Comparison of ENCODE assay signal across 8 cellular contexts in genomic region chr17:7011942-7012254, GRCh38. TPM values are rescaled to one million over a fixed set of nuclear protein-coding genes. Genes with fewer than 3 reads are reported as not detected.
DNase-seq lines count a peak whose midpoint lies in the region; ATAC-seq lines count a peak whose summit lies in the region.

No MANE protein-coding gene starts in this region.

- H3K36me3 Mint-ChIP-seq in activated CD8-positive, alpha-beta T cell treated with anti-CD3 and anti-CD28 coated beads, Interleukin-2, amount 10 ng/mL, durations not matched to agents 7 days and 5 days (ENCODE audit: low read depth), result peaks cover 35% of the 10 kb centered on the region
- peaks cover 74% of the 10 kb centered on the region for H3K36me3 Mint-ChIP-seq in stimulated activated effector memory CD8-positive, alpha-beta T cell treated with anti-CD3 and anti-CD28 coated beads, Interleukin-12 subunit alpha, Interleukin-12 subunit beta, amount 100 ng/mL, for 72 hours

- DNase-seq in HT-29 (ENCODE audit: low spot score), result peak; percentile 23
- DNase-seq in activated CD8-positive, alpha-beta T cell treated with anti-CD3 and anti-CD28 coated beads, Interleukin-2, amount 10 ng/mL, durations not matched to agents 7 days and 5 days, result no peak
- no peak for DNase-seq in stimulated activated effector memory CD8-positive, alpha-beta T cell treated with anti-CD3 and anti-CD28 coated beads, Interleukin-12 subunit alpha, Interleukin-12 subunit beta, amount 100 ng/mL, for 72 hours (ENCODE audit: low spot score in 2 of 2)
- no peak for DNase-seq in SKM-1 treated with dmso at 0.1 percent for 144 hours (lab: John Stamatoyannopoulos, UW; ENCODE audit: unreplicated experiment)
- DNase-seq in NCI-H1048 (lab: John Stamatoyannopoulos, UW), result no peak

- peaks cover 64% of the 10 kb centered on the region for H3K4me1 Mint-ChIP-seq in activated CD8-positive, alpha-beta T cell treated with anti-CD3 and anti-CD28 coated beads, Interleukin-2, amount 10 ng/mL, durations not matched to agents 7 days and 5 days (ENCODE audit: low read depth)
- H3K4me1 Mint-ChIP-seq in stimulated activated effector memory CD8-positive, alpha-beta T cell treated with anti-CD3 and anti-CD28 coated beads, Interleukin-12 subunit alpha, Interleukin-12 subunit beta, amount 100 ng/mL, for 72 hours, result peaks cover 44% of the 10 kb centered on the region

- POLR2A ChIA-PET in activated CD8-positive, alpha-beta T cell treated with anti-CD3 and anti-CD28 coated beads, Interleukin-2, amount 10 ng/mL, durations not matched to agents 7 days and 5 days (lab: Charles Lee), result interaction anchor here (1.3 to 1.9 kb wide), 4 partner anchors 9 to 24 kb away, joined by 4 to 16 read pairs (median 8); partner anchors contain the start of gene SLC16A13

- ATAC-seq in activated CD8-positive, alpha-beta T cell treated with anti-CD3 and anti-CD28 coated beads, Interleukin-2, amount 10 ng/mL, durations not matched to agents 7 days and 5 days, result no peak
- ATAC-seq in stimulated activated effector memory CD8-positive, alpha-beta T cell treated with anti-CD3 and anti-CD28 coated beads, Interleukin-12 subunit alpha, Interleukin-12 subunit beta, amount 100 ng/mL, for 72 hours, result no peak
- ATAC-seq in HG02678 (IDR thresholded peaks at IDR 0.05; ENCODE audit: unreplicated experiment) (no peak), GM21723 (IDR thresholded peaks at IDR 0.05; ENCODE audit: unreplicated experiment) (no peak)

- peak overlapping the region; percentile 76 for H3K4me3 ChIP-seq in iPS-11a (ENCODE audit: low read depth, low read length)

- peak overlapping the region; percentile 87 for H3K4me3 Mint-ChIP-seq in activated CD8-positive, alpha-beta T cell treated with anti-CD3 and anti-CD28 coated beads, Interleukin-2, amount 10 ng/mL, durations not matched to agents 7 days and 5 days
- H3K4me3 Mint-ChIP-seq in stimulated activated effector memory CD8-positive, alpha-beta T cell treated with anti-CD3 and anti-CD28 coated beads, Interleukin-12 subunit alpha, Interleukin-12 subunit beta, amount 100 ng/mL, for 72 hours, result peak overlapping the region; percentile 97

- peak overlapping the region; percentile 99 for H3K27ac Mint-ChIP-seq in activated CD8-positive, alpha-beta T cell treated with anti-CD3 and anti-CD28 coated beads, Interleukin-2, amount 10 ng/mL, durations not matched to agents 7 days and 5 days
- peak overlapping the region; percentile 99 for H3K27ac Mint-ChIP-seq in stimulated activated effector memory CD8-positive, alpha-beta T cell treated with anti-CD3 and anti-CD28 coated beads, Interleukin-12 subunit alpha, Interleukin-12 subunit beta, amount 100 ng/mL, for 72 hours

- no peaks in the 10 kb centered on the region for H3K9me3 Mint-ChIP-seq in activated CD8-positive, alpha-beta T cell treated with anti-CD3 and anti-CD28 coated beads, Interleukin-2, amount 10 ng/mL, durations not matched to agents 7 days and 5 days (ENCODE audit: insufficient read depth)
- H3K9me3 Mint-ChIP-seq in stimulated activated effector memory CD8-positive, alpha-beta T cell treated with anti-CD3 and anti-CD28 coated beads, Interleukin-12 subunit alpha, Interleukin-12 subunit beta, amount 100 ng/mL, for 72 hours, result no peaks in the 10 kb centered on the region

- CTCF ChIA-PET in activated CD8-positive, alpha-beta T cell treated with anti-CD3 and anti-CD28 coated beads, Interleukin-2, amount 10 ng/mL, durations not matched to agents 7 days and 5 days (lab: Charles Lee), result interaction anchor here (0.7 to 2.0 kb wide), 7 partner anchors 10 to 168 kb away, joined by 3 to 10 read pairs (median 5); partner anchors contain the start of gene SLC16A13

- no peaks in the 10 kb centered on the region for H3K27me3 Mint-ChIP-seq in activated CD8-positive, alpha-beta T cell treated with anti-CD3 and anti-CD28 coated beads, Interleukin-2, amount 10 ng/mL, durations not matched to agents 7 days and 5 days (ENCODE audit: low read depth)

RNA-seq across cellular contexts. Expression of gene RNASEK, which starts 0.5 kb away (rescaled TPM):
- 111 and 114 TPM in 2 replicates for total RNA-seq in HT-29 (2014; rRNA removed; shearing (Covaris generic))
- total RNA-seq in activated CD8-positive, alpha-beta T cell treated with anti-CD3 and anti-CD28 coated beads, Interleukin-2, amount 10 ng/mL, durations not matched to agents 7 days and 5 days, result 100 to 1,000 TPM; 104 to 116 TPM

RNA-seq across cellular contexts. Expression of gene BCL6B, which starts 11.0 kb away (rescaled TPM):
- total RNA-seq in HT-29 (2014; rRNA removed; shearing (Covaris generic)), result not detected in 2 replicates
- under 1 TPM; 0.47 to 0.63 TPM for total RNA-seq in activated CD8-positive, alpha-beta T cell treated with anti-CD3 and anti-CD28 coated beads, Interleukin-2, amount 10 ng/mL, durations not matched to agents 7 days and 5 days

RNA-seq across cellular contexts. Expression of gene ALOX12, which starts 16.0 kb away (rescaled TPM):
- not detected in 2 replicates for total RNA-seq in HT-29 (2014; rRNA removed; shearing (Covaris generic))
- total RNA-seq in activated CD8-positive, alpha-beta T cell treated with anti-CD3 and anti-CD28 coated beads, Interleukin-2, amount 10 ng/mL, durations not matched to agents 7 days and 5 days, result not detected

RNA-seq across cellular contexts. Expression of gene SLC16A13, which starts 23.9 kb away (rescaled TPM):
- total RNA-seq in HT-29 (2014; rRNA removed; shearing (Covaris generic)), result 0.16 and 0.28 TPM in 2 replicates
- total RNA-seq in activated CD8-positive, alpha-beta T cell treated with anti-CD3 and anti-CD28 coated beads, Interleukin-2, amount 10 ng/mL, durations not matched to agents 7 days and 5 days, result 10 to 100 TPM; 14.8 to 15.0 TPM

RNA-seq across cellular contexts. Expression of gene SLC16A11, which starts 32.0 kb away (rescaled TPM):
- total RNA-seq in HT-29 (2014; rRNA removed; shearing (Covaris generic)), result not detected in 2 replicates
- under 1 TPM; 0.34 to 0.39 TPM for total RNA-seq in activated CD8-positive, alpha-beta T cell treated with anti-CD3 and anti-CD28 coated beads, Interleukin-2, amount 10 ng/mL, durations not matched to agents 7 days and 5 days
